ENCODE assay signal across 9 cellular contexts in genomic region chr5:149445739-149446369, GRCh38.
A peak's percentile ranks its signal among the peaks of the same experiment; 100 is the strongest.
DNase-seq lines count a peak whose midpoint lies in the region; ATAC-seq and TF ChIP-seq lines count a peak whose summit lies in the region.
"Had no signal": no experiment of that assay in that cellular context is flagged by ENCODE, and none has a peak within 500 bp of the region (broad histone marks: within the 10 kb centered on the region; RNA-seq: fewer than 3 reads in every experiment).

No MANE protein-coding gene starts in this region.

- H3K4me3 Mint-ChIP-seq in activated naive CD4-positive, alpha-beta T cell treated with anti-CD3 and anti-CD28 coated beads for 36 hours: no peak overlapping the region
- H3K4me3 Mint-ChIP-seq: stimulated activated memory B cell treated with anti-CD40 and anti-IgM and Interleukin-4, amounts not matched to agents 10 μg/mL and 1 μg/mL and 100 μg/mL, for 72 hours had no signal

- H3K9me3 ChIP-seq in stomach smooth muscle (ENCODE audit: control insufficient read depth in 2 of 2, low read length in 2 of 2): no peaks in the 10 kb centered on the region

- POLR2A ChIA-PET in HEK293T (lab: Yijun Ruan, JAX): interaction anchor here (0.6 to 2.3 kb wide), 18 partner anchors 8 to 150 kb away, joined by 3 to 21 read pairs (median 4); partner anchors contain the start of genes ARHGEF37, CSNK1A1 and GRPEL2

- H3K9me3 Mint-ChIP-seq in activated naive CD4-positive, alpha-beta T cell treated with anti-CD3 and anti-CD28 coated beads for 36 hours: no peaks in the 10 kb centered on the region

- H3K27ac ChIP-seq in stomach smooth muscle (ENCODE audit: low read length): peak overlapping the region; percentile 95

- DNase-seq in HEK293T (ENCODE audit: extremely low spot score) (peak; percentile 67), amniotic epithelial cell (ENCODE audit: low read depth) (peak; percentile 96), hepatic stellate cell (ENCODE audit: low spot score) (peak; percentile 86), NCI-H510A treated with DMSO at 0.1 percent for 48 hours (lab: John Stamatoyannopoulos, UW) (no peak), NCI-H2107 treated with DMSO at 0.1 percent for 48 hours (lab: John Stamatoyannopoulos, UW; ENCODE audit: unreplicated experiment) (no peak)
- no peak for DNase-seq in activated naive CD4-positive, alpha-beta T cell treated with anti-CD3 and anti-CD28 coated beads for 36 hours

- no peaks in the 10 kb centered on the region for H3K27me3 ChIP-seq in stomach smooth muscle (ENCODE audit: control insufficient read depth in 1 of 2, insufficient read depth in 2 of 2, low read length in 2 of 2)

- H3K4me3 ChIP-seq in stomach smooth muscle (ENCODE audit: low read length in 2 of 2): peak overlapping the region in 1 of 2 donors; percentile 22

- ATAC-seq in GM18867 (IDR thresholded peaks at IDR 0.05; ENCODE audit: unreplicated experiment): no peak
- ATAC-seq: stimulated activated memory B cell treated with anti-CD40 and anti-IgM and Interleukin-4, amounts not matched to agents 10 μg/mL and 1 μg/mL and 100 μg/mL, for 72 hours had no signal

- peak overlapping the region; percentile 53 to 69 for H3K9ac ChIP-seq in stomach smooth muscle (ENCODE audit: low read length in 2 of 2)

- H3K27ac Mint-ChIP-seq in activated naive CD4-positive, alpha-beta T cell treated with anti-CD3 and anti-CD28 coated beads for 36 hours: no peak overlapping the region
- H3K27ac Mint-ChIP-seq: stimulated activated memory B cell treated with anti-CD40 and anti-IgM and Interleukin-4, amounts not matched to agents 10 μg/mL and 1 μg/mL and 100 μg/mL, for 72 hours had no signal

- peaks cover 60% of the 10 kb centered on the region for H3K4me1 ChIP-seq in stomach smooth muscle (ENCODE audit: control insufficient read depth, insufficient read depth, low read length)

- H3K36me3 Mint-ChIP-seq in activated naive CD4-positive, alpha-beta T cell treated with anti-CD3 and anti-CD28 coated beads for 36 hours (ENCODE audit: low read depth): no peaks in the 10 kb centered on the region
- H3K36me3 Mint-ChIP-seq: stimulated activated memory B cell treated with anti-CD40 and anti-IgM and Interleukin-4, amounts not matched to agents 10 μg/mL and 1 μg/mL and 100 μg/mL, for 72 hours had no signal

- CTCF ChIA-PET in HEK293T (lab: Yijun Ruan, JAX): interaction anchor here (0.5 to 3.9 kb wide), 11 partner anchors 8 to 173 kb away, joined by 3 to 18 read pairs (median 5); partner anchors contain the start of gene CSNK1A1
- CTCF ChIA-PET in activated naive CD4-positive, alpha-beta T cell treated with anti-CD3 and anti-CD28 coated beads for 36 hours (lab: Charles Lee): interaction anchor here (1.1 to 8.9 kb wide), 4 partner anchors 12 to 173 kb away, joined by 5 to 149 read pairs (median 28); no protein-coding TSS in a partner anchor

- no peaks in the 10 kb centered on the region for H3K27me3 Mint-ChIP-seq in activated naive CD4-positive, alpha-beta T cell treated with anti-CD3 and anti-CD28 coated beads for 36 hours (ENCODE audit: low read depth)
- H3K27me3 Mint-ChIP-seq: stimulated activated memory B cell treated with anti-CD40 and anti-IgM and Interleukin-4, amounts not matched to agents 10 μg/mL and 1 μg/mL and 100 μg/mL, for 72 hours had no signal

- peaks cover 2% of the 10 kb centered on the region for H3K4me1 Mint-ChIP-seq in activated naive CD4-positive, alpha-beta T cell treated with anti-CD3 and anti-CD28 coated beads for 36 hours (ENCODE audit: low read depth)

- intact Hi-C loops in activated naive CD4-positive, alpha-beta T cell treated with anti-CD3 and anti-CD28 coated beads for 36 hours (cut with micrococcal nuclease): loop anchor here (10.0 kb wide), 1 partner anchor 519 kb away; the partner anchor contains the start of gene SLC26A2

- H3K36me3 ChIP-seq in stomach smooth muscle (ENCODE audit: control insufficient read depth in 2 of 2, insufficient read depth in 2 of 2, low read length in 2 of 2): no peaks in the 10 kb centered on the region

TF ChIP-seq in HEK293T, 16 proteins besides CTCF, POLR2A, EP300 and RAD21:
- TF ChIP-seq SUZ12 (IDR thresholded peaks at IDR 0.05) (no peak), PKNOX1 (IDR thresholded peaks at IDR 0.05) (peak; percentile 54), ELF4 (IDR thresholded peaks at IDR 0.05) (no peak), L3MBTL2 (conservative IDR thresholded peaks at IDR 0.05) (peak; percentile 70), HDGF (IDR thresholded peaks at IDR 0.05; ENCODE audit: borderline replicate concordance) (no peak), ARNT (IDR thresholded peaks at IDR 0.05) (no peak)

Comparison
In these comparisons a context has a peak if more than half of its experiments do, and no peak if none do; other contexts are left out.
1. DNase-seq: peak in HEK293T (single experiment), amniotic epithelial cell (single experiment) and hepatic stellate cell (single experiment); none in activated naive CD4-positive, alpha-beta T cell treated with anti-CD3 and anti-CD28 coated beads for 36 hours (single experiment), NCI-H510A treated with DMSO at 0.1 percent for 48 hours (single experiment) and NCI-H2107 treated with DMSO at 0.1 percent for 48 hours (single experiment).